19 cellular contexts compared by ENCODE assay signal in the genomic region with DNA sequence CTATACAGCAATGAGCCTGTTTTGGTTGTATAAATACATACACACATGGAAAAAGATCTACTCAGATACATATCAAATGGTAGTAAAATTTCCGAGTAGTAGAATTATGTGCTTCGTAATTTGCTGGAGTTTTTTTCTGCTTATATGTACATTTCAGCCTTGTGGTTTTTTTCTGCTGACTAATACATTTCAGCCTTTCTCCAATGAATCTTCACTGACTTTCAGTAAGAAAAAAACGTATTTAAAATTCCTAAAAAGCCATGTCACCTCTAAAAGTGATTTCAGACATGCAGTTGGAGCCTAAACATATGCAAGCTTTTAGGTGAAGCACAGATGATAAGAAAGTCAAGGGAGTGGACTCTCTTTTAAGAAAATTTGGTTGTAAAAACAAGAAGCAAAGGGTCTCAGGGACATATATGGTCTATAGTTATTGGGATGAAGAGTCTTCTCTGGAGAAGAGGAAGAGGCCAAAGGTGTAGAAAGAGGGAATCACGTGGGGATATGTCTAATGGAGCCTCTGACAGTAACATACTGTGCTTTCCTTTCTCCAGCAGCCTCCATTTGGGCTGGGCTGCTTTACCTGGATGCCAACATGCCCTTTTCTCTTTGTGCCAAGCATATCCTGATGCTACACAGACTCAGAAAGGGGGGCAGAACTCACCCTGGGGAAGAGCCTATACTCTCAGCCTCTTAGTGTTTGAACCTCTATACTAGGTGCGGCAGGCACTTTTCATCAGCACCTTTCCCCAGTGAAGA. TPM values are rescaled to one million over a fixed set of nuclear protein-coding genes. Genes with fewer than 3 reads are reported as not detected.
A peak's percentile ranks its signal among the peaks of the same experiment; 100 is the strongest.
DNase-seq lines count a peak whose midpoint lies in the region; TF ChIP-seq lines count a peak whose summit lies in the region.
"Had no signal": no experiment of that assay in that cellular context is flagged by ENCODE, and none has a peak within 500 bp of the region (broad histone marks: within the 10 kb centered on the region; RNA-seq: fewer than 3 reads in every experiment).

No MANE protein-coding gene starts in this region.

- peaks cover 10% of the 10 kb centered on the region for H3K27me3 Mint-ChIP-seq in Caco-2 (ENCODE audit: insufficient read depth, unreplicated experiment)

- H3K36me3 ChIP-seq in Caco-2 (ENCODE audit: control insufficient read depth, insufficient read depth, low read length) = no peaks in the 10 kb centered on the region
- H3K36me3 ChIP-seq: left lung, sigmoid colon had no signal

- DNase-seq in AG04449 (ENCODE audit: low read depth, low spot score) (peak; percentile 52), H4 (ENCODE audit: low spot score) (peak; percentile 41), astrocyte of the hippocampus (ENCODE audit: low read depth, low spot score) (peak; percentile 53), inferior parietal cortex (ENCODE audit: extremely low spot score) (peak; percentile 9), Caco-2 (no peak), T-helper 1 cell (no peak), NCI-H2107 treated with DMSO at 0.1 percent for 48 hours (lab: John Stamatoyannopoulos, UW; ENCODE audit: unreplicated experiment) (no peak), AML-193 (lab: John Stamatoyannopoulos, UW) (no peak)
- DNase-seq: activated CD4-positive, CD25-positive, alpha-beta regulatory T cell; DMS 273 treated with DMSO at 0.1 percent for 48 hours; H9; KBM-7; left lung; natural killer cell; NCI-H1417 treated with DMSO at 0.1 percent for 48 hours; sigmoid colon had no signal

- no peak overlapping the region for H3K27ac Mint-ChIP-seq in Caco-2 (ENCODE audit: unreplicated experiment)
- H3K27ac Mint-ChIP-seq: activated naive CD4-positive, alpha-beta T cell treated with anti-CD3 and anti-CD28 coated beads, Interleukin-2, amount 50 U/mL, for 72 hours; H9; natural killer cell; stimulated activated naive CD8-positive, alpha-beta T cell treated with anti-CD3 and anti-CD28 coated beads, Interleukin-15, Interleukin-2, amounts not matched to agents 100 ng/mL and 50 ng/mL, for 24 hours had no signal

- H3K9me3 Mint-ChIP-seq in Caco-2 (ENCODE audit: unreplicated experiment) = no peaks in the 10 kb centered on the region

- no peaks in the 10 kb centered on the region; the same call in 1 of the 2 replicates for H3K27me3 ChIP-seq in Caco-2 (replicated peaks; ENCODE audit: control insufficient read depth, insufficient read depth, low read length)

- no TSS peak for BruUV-seq in Caco-2 (replicated peaks; lab: Mats Ljungman, UMichigan)

- no peak overlapping the region for H3K4me3 Mint-ChIP-seq in Caco-2 (ENCODE audit: unreplicated experiment)
- H3K4me3 Mint-ChIP-seq: stimulated activated naive CD8-positive, alpha-beta T cell treated with anti-CD3 and anti-CD28 coated beads, Interleukin-15, Interleukin-2, amounts not matched to agents 100 ng/mL and 50 ng/mL, for 24 hours had no signal

- intact Hi-C loops in Caco-2 (cut with micrococcal nuclease; ENCODE audit: unreplicated experiment) = no loop called here

- H3K4me1 Mint-ChIP-seq in Caco-2 (ENCODE audit: low read depth, unreplicated experiment) = no peaks in the 10 kb centered on the region

- no peaks in the 10 kb centered on the region; the same call in 1 of the 2 replicates for H3K9me3 ChIP-seq in Caco-2
- H3K9me3 ChIP-seq: sigmoid colon had no signal

- no peaks in the 10 kb centered on the region for H3K4me1 ChIP-seq in Caco-2

- H3K36me3 Mint-ChIP-seq in Caco-2 (ENCODE audit: insufficient read depth, unreplicated experiment) = no peaks in the 10 kb centered on the region

- H3K4me3 ChIP-seq in AG04449 (ENCODE audit: low read depth, low read length) = peak overlapping the region; percentile 12
- no peak overlapping the region for H3K4me3 ChIP-seq in Caco-2 (ENCODE audit: low read depth, low read length)
- H3K4me3 ChIP-seq: sigmoid colon had no signal

- no peak for TF ChIP-seq CTCF in AG04449 (IDR thresholded peaks at IDR 0.05; ENCODE audit: insufficient read depth, low read length, missing control alignments)
- TF ChIP-seq CTCF in Caco-2 (IDR thresholded peaks at IDR 0.05; ENCODE audit: insufficient read depth in 1 of 2, low read depth in 1 of 2, low read length in 1 of 2, severe bottlenecking in 1 of 2, unreplicated experiment in 1 of 2) = no peak

- CTCF ChIA-PET in AG04449 (lab: Yijun Ruan, JAX) (interaction anchor here (1.9 kb wide), 1 partner anchor 21 kb away, joined by 4 read pairs; no protein-coding TSS in a partner anchor), Caco-2 (lab: Charles Lee) (no interaction called here)

- POLR2A ChIA-PET in AG04449 (lab: Yijun Ruan, JAX) (no interaction called here), Caco-2 (lab: Charles Lee) (no interaction called here)

RNA-seq across cellular contexts. Expression of a gene that starts 2.4 kb away (rescaled TPM):
- 6.2 and 7.3 TPM in 2 replicates for total RNA-seq in H4 (2014; rRNA removed; shearing (Covaris generic))
- total RNA-seq in Caco-2 (2022) = not detected in 2 replicates
- total RNA-seq: activated naive CD4-positive, alpha-beta T cell treated with anti-CD3 and anti-CD28 coated beads, Interleukin-2, amount 50 U/mL, for 72 hours; OCI-LY7 had no signal

Comparison
In these comparisons a context has a peak if more than half of its experiments do, and no peak if none do; other contexts are left out.
1. DNase-seq: peak in AG04449 (single experiment), H4 (single experiment), astrocyte of the hippocampus (single experiment) and inferior parietal cortex (single experiment); none in Caco-2 (0 of 2), T-helper 1 cell (0 of 5), NCI-H2107 treated with DMSO at 0.1 percent for 48 hours (single experiment) and AML-193 (0 of 2).